8 cellular contexts compared by ENCODE assay signal in genomic region chr10:22335204-22335956, GRCh38. TPM values are rescaled to one million over a fixed set of nuclear protein-coding genes. Genes with fewer than 3 reads are reported as not detected.
DNase-seq lines count a peak whose midpoint lies in the region; ATAC-seq and TF ChIP-seq lines count a peak whose summit lies in the region.

No MANE protein-coding gene starts in this region.

- peaks cover 36% of the 10 kb centered on the region for H3K4me1 Mint-ChIP-seq in activated CD8-positive, alpha-beta T cell treated with anti-CD3 and anti-CD28 coated beads for 36 hours (ENCODE audit: low read depth)

- H3K9me3 Mint-ChIP-seq in activated CD8-positive, alpha-beta T cell treated with anti-CD3 and anti-CD28 coated beads for 36 hours, result peaks cover 4% of the 10 kb centered on the region

- peak; percentile 90 for DNase-seq in GM13977 (ENCODE audit: low spot score)
- DNase-seq in activated CD8-positive, alpha-beta T cell treated with anti-CD3 and anti-CD28 coated beads for 36 hours, result peak; percentile 79
- peak; percentile 35 for DNase-seq in epithelial cell of esophagus (ENCODE audit: low read depth)
- DNase-seq in DMS 273 (lab: John Stamatoyannopoulos, UW; ENCODE audit: unreplicated experiment), result no peak
- DNase-seq in NCI-H446 (lab: John Stamatoyannopoulos, UW), result no peak

- in situ Hi-C loops in GM13977 (cut with MboI; ENCODE audit: low pct_unique_long_range_greater_than_20kb, low sequenced_read_pairs, unreplicated experiment), result no loop called here

- ATAC-seq in HG03039 (IDR thresholded peaks at IDR 0.05; ENCODE audit: unreplicated experiment), result peak; percentile 55
- peak; percentile 71 for ATAC-seq in activated CD8-positive, alpha-beta T cell treated with anti-CD3 and anti-CD28 coated beads for 36 hours

- POLR2A ChIA-PET in activated CD8-positive, alpha-beta T cell treated with anti-CD3 and anti-CD28 coated beads for 36 hours (lab: Charles Lee), result interaction anchor here (0.7 to 1.4 kb wide), 5 partner anchors 9 to 113 kb away, joined by 3 to 4 read pairs (median 3); partner anchors contain the start of gene COMMD3

- no peaks in the 10 kb centered on the region for H3K36me3 ChIP-seq in mucosa of rectum (ENCODE audit: control insufficient read depth in 2 of 2, insufficient read depth in 2 of 2, low read length in 2 of 2)

- H3K27ac ChIP-seq in mucosa of rectum (ENCODE audit: low read depth in 2 of 2, low read length in 2 of 2) (no peak overlapping the region), temporal lobe (ENCODE audit: low read depth, low read length) (peak overlapping the region; percentile 69)

- peaks cover 13% of the 10 kb centered on the region for H3K36me3 Mint-ChIP-seq in activated CD8-positive, alpha-beta T cell treated with anti-CD3 and anti-CD28 coated beads for 36 hours (ENCODE audit: low read depth)

- H3K4me3 Mint-ChIP-seq in activated CD8-positive, alpha-beta T cell treated with anti-CD3 and anti-CD28 coated beads for 36 hours, result peak overlapping the region; percentile 68

- peaks cover 51 to 57% of the 10 kb centered on the region in 2 donors for H3K27me3 ChIP-seq in mucosa of rectum (ENCODE audit: control insufficient read depth in 2 of 2, insufficient read depth in 2 of 2, low read length in 2 of 2)

- peaks cover 17 to 22% of the 10 kb centered on the region in 2 donors for H3K4me1 ChIP-seq in mucosa of rectum (ENCODE audit: control insufficient read depth in 2 of 2, insufficient read depth in 2 of 2, low read length in 2 of 2)

- H3K27ac Mint-ChIP-seq in activated CD8-positive, alpha-beta T cell treated with anti-CD3 and anti-CD28 coated beads for 36 hours, result peak overlapping the region; percentile 76

- intact Hi-C loops in activated CD8-positive, alpha-beta T cell treated with anti-CD3 and anti-CD28 coated beads for 36 hours (cut with micrococcal nuclease), result no loop called here

- TF ChIP-seq CTCF in GM13977 (IDR thresholded peaks at IDR 0.05; ENCODE audit: extremely low read depth, insufficient read depth, missing control alignments) (peak; percentile 4), epithelial cell of esophagus (IDR thresholded peaks at IDR 0.05; ENCODE audit: insufficient read depth, low read depth, low read length, missing control alignments) (peak; percentile 21)
- no peak for TF ChIP-seq CTCF in activated CD8-positive, alpha-beta T cell treated with anti-CD3 and anti-CD28 coated beads for 36 hours (IDR thresholded peaks at IDR 0.05)

- H3K9ac ChIP-seq in mucosa of rectum (ENCODE audit: low read depth in 1 of 2, low read length in 2 of 2), result peak overlapping the region; percentile 11 to 67

- peak overlapping the region; percentile 45 for H3K4me3 ChIP-seq in epithelial cell of esophagus (ENCODE audit: low read length)
- peak overlapping the region; percentile 65 to 68 for H3K4me3 ChIP-seq in mucosa of rectum (ENCODE audit: low read length in 2 of 2)

- peaks cover 51% of the 10 kb centered on the region for H3K27me3 Mint-ChIP-seq in activated CD8-positive, alpha-beta T cell treated with anti-CD3 and anti-CD28 coated beads for 36 hours

- no peaks in the 10 kb centered on the region for H3K9me3 ChIP-seq in mucosa of rectum (ENCODE audit: control insufficient read depth in 2 of 2, low read length in 2 of 2)

- CTCF ChIA-PET in activated CD8-positive, alpha-beta T cell treated with anti-CD3 and anti-CD28 coated beads for 36 hours (lab: Charles Lee), result no interaction called here

RNA-seq across cellular contexts. Expression of gene SPAG6, which starts 9.9 kb away (rescaled TPM):
- total RNA-seq in activated CD8-positive, alpha-beta T cell treated with anti-CD3 and anti-CD28 coated beads for 36 hours, result not detected
- total RNA-seq in temporal lobe, result 1.2 TPM

RNA-seq across cellular contexts. Expression of gene BMI1, which starts 14.5 kb away (rescaled TPM):
- 10 to 100 TPM; 38.7 to 41.4 TPM for total RNA-seq in activated CD8-positive, alpha-beta T cell treated with anti-CD3 and anti-CD28 coated beads for 36 hours
- total RNA-seq in temporal lobe, result 90.7 TPM

RNA-seq across cellular contexts. Expression of gene COMMD3, which starts 19.2 kb away (rescaled TPM):
- total RNA-seq in activated CD8-positive, alpha-beta T cell treated with anti-CD3 and anti-CD28 coated beads for 36 hours, result 10 to 100 TPM; 64.7 to 68.7 TPM
- total RNA-seq in temporal lobe, result 46.5 TPM

Comparison
In these comparisons a context has a peak if more than half of its experiments do, and no peak if none do; other contexts are left out.
1. DNase-seq: peak in GM13977 (single experiment), activated CD8-positive, alpha-beta T cell treated with anti-CD3 and anti-CD28 coated beads for 36 hours (single experiment) and epithelial cell of esophagus (single experiment); none in DMS 273 (single experiment) and NCI-H446 (0 of 2).